7 cellular contexts compared by ENCODE assay signal in genomic region chrX:140794642-140795041, GRCh38.
"Had no signal": no experiment of that assay in that cellular context is flagged by ENCODE, and none has a peak within 500 bp of the region (broad histone marks: within the 10 kb centered on the region; RNA-seq: fewer than 3 reads in every experiment).

No MANE protein-coding gene starts in this region.

- ATAC-seq: GM23338 had no signal

- H3K4me3 Mint-ChIP-seq: GM23338, H9 had no signal

- H3K27ac Mint-ChIP-seq: GM23338, H9 had no signal

- H2AFZ ChIP-seq: GM23338 had no signal

- DNase-seq: H9, HCEC 1CT, IMR-90 had no signal

- H3K4me2 ChIP-seq: GM23338 had no signal

- H3K4me1 Mint-ChIP-seq: GM23338, H9 had no signal

- H3K4me3 ChIP-seq: GM23338 had no signal

- FAIRE-seq: H1, H54, HTR-8/SVneo had no signal
